In the genomic region with DNA sequence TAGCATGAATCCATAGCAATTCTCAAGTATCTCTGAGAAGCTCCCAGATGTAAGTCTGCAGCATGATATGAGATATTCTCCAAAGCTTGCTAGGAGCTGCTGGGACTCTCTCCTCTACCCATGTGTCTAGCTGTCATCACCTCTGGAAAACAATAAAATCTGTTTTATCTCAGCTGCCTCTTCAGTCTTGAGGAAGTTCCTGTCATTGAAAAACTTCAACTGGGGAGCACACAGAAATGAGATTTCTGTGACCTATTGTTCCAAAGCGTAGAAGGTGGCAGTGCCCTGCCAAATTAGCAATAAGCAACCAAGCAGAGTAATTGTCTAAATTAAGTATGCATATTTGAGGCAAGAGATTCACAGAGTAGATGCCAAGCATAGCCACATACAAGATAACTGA, we compare ENCODE assay signal across 21 cellular contexts.
"Had no signal": no experiment of that assay in that cellular context is flagged by ENCODE, and none has a peak within 500 bp of the region (broad histone marks: within the 10 kb centered on the region; RNA-seq: fewer than 3 reads in every experiment).

No MANE protein-coding gene starts in this region.

- H3K27me3 ChIP-seq: brain microvascular endothelial cell, upper lobe of left lung had no signal

- H3K4me1 ChIP-seq: lower lobe of right lung, upper lobe of left lung had no signal

- H3K27ac ChIP-seq: brain microvascular endothelial cell, lower lobe of right lung, thoracic aorta, upper lobe of left lung had no signal

- H3K27me3 Mint-ChIP-seq: activated CD4-positive, alpha-beta memory T cell treated with anti-CD3 and anti-CD28 coated beads for 36 hours; activated naive CD4-positive, alpha-beta T cell treated with anti-CD3 and anti-CD28 coated beads, Interleukin-2, amount 10 ng/mL, durations not matched to agents 7 days and 5 days; naive thymus-derived CD4-positive, alpha-beta T cell had no signal

- H3K36me3 ChIP-seq: brain microvascular endothelial cell, lower lobe of right lung, thoracic aorta, upper lobe of left lung had no signal

- H3K4me1 Mint-ChIP-seq: activated naive CD4-positive, alpha-beta T cell treated with anti-CD3 and anti-CD28 coated beads, Interleukin-2, amount 10 ng/mL, durations not matched to agents 7 days and 5 days; naive thymus-derived CD4-positive, alpha-beta T cell had no signal

- H3K4me3 Mint-ChIP-seq: activated CD4-positive, alpha-beta memory T cell treated with anti-CD3 and anti-CD28 coated beads for 36 hours; activated naive CD4-positive, alpha-beta T cell treated with anti-CD3 and anti-CD28 coated beads, Interleukin-2, amount 10 ng/mL, durations not matched to agents 7 days and 5 days; naive thymus-derived CD4-positive, alpha-beta T cell; neural crest cell had no signal

- H3K4me3 ChIP-seq: lower lobe of right lung, thoracic aorta, upper lobe of left lung had no signal

- H3K9me3 ChIP-seq: lower lobe of right lung, thoracic aorta, upper lobe of left lung had no signal

- DNase-seq: activated CD4-positive, alpha-beta memory T cell treated with anti-CD3 and anti-CD28 coated beads for 36 hours; activated CD4-positive, alpha-beta T cell treated with anti-CD3 and anti-CD28 coated beads for 48 hours; activated effector memory CD4-positive, alpha-beta T cell treated with anti-CD3 and anti-CD28 coated beads, Interleukin-2, amount 50 U/mL, for 16 hours; activated naive CD4-positive, alpha-beta T cell treated with anti-CD3 and anti-CD28 coated beads, Interleukin-2, amount 10 ng/mL, durations not matched to agents 7 days and 5 days; brain microvascular endothelial cell; cerebellar nuclear complex; cortex of kidney; erythroblast; glutamatergic neuron; hypothalamus; lower lobe of right lung; naive thymus-derived CD4-positive, alpha-beta T cell; occipital lobe; small intestine; stimulated activated CD4-positive, alpha-beta T cell treated with anti-CD3 and anti-CD28 coated beads, Interleukin-2, amount 100 ng/mL, for 48 hours; stimulated activated naive CD4-positive, alpha-beta T cell; upper lobe of left lung had no signal

- ATAC-seq: lower lobe of right lung; naive thymus-derived CD4-positive, alpha-beta T cell; sciatic nerve; SK-N-SH treated with all-trans-retinoic acid at 6 μM for 48 hours had no signal

- H3K9me3 Mint-ChIP-seq: neural crest cell had no signal

- H3K27ac Mint-ChIP-seq: activated CD4-positive, alpha-beta memory T cell treated with anti-CD3 and anti-CD28 coated beads for 36 hours; activated naive CD4-positive, alpha-beta T cell treated with anti-CD3 and anti-CD28 coated beads, Interleukin-2, amount 10 ng/mL, durations not matched to agents 7 days and 5 days; naive thymus-derived CD4-positive, alpha-beta T cell had no signal
